Comparison of ENCODE assay signal across 1 cellular context in genomic region chr7:75638607-75639070, GRCh38.
TF ChIP-seq lines count a peak whose summit lies in the region.

No MANE protein-coding gene starts in this region.

TF ChIP-seq in HepG2, 621 proteins besides CTCF, POLR2A, EP300 and RAD21 (continued from another document and continues in another):
- TF ChIP-seq, protein P1, sequence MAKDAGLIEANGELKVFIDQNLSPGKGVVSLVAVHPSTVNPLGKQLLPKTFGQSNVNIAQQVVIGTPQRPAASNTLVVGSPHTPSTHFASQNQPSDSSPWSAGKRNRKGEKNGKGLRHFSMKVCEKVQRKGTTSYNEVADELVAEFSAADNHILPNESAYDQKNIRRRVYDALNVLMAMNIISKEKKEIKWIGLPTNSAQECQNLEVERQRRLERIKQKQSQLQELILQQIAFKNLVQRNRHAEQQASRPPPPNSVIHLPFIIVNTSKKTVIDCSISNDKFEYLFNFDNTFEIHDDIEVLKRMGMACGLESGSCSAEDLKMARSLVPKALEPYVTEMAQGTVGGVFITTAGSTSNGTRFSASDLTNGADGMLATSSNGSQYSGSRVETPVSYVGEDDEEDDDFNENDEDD (CRISPR knock-in tag; IDR thresholded peaks at IDR 0.05; ENCODE audit: borderline replicate concordance) = 0 out of 2 replicates have a peak, but pooled peaks have one; percentile 22
- TF ChIP-seq SOX13 (IDR thresholded peaks at IDR 0.05) (no peak), SOX13 (CRISPR knock-in tag; conservative IDR thresholded peaks at IDR 0.05 in 1 of 2, IDR thresholded peaks at IDR 0.05 in 1 of 2) (no peak), ZNF549 (CRISPR knock-in tag; IDR thresholded peaks at IDR 0.05) (no peak), HIC2 (CRISPR knock-in tag; IDR thresholded peaks at IDR 0.05; ENCODE audit: low read depth) (no peak), ZNF367 (CRISPR knock-in tag; IDR thresholded peaks at IDR 0.05; ENCODE audit: borderline replicate concordance) (no peak), KDM3A (CRISPR knock-in tag; IDR thresholded peaks at IDR 0.05; ENCODE audit: low read depth) (no peak), AHR (CRISPR knock-in tag; IDR thresholded peaks at IDR 0.05) (no peak), SALL2 (CRISPR knock-in tag; IDR thresholded peaks at IDR 0.05) (no peak), CSRNP2 (CRISPR knock-in tag; conservative IDR thresholded peaks at IDR 0.05; ENCODE audit: low read depth) (no peak), BCL3 (CRISPR knock-in tag; IDR thresholded peaks at IDR 0.05) (0 out of 2 replicates have a peak, but pooled peaks have one; percentile 27), ZSCAN20 (CRISPR knock-in tag; IDR thresholded peaks at IDR 0.05; ENCODE audit: borderline replicate concordance) (no peak), ZC3H13 (CRISPR knock-in tag; IDR thresholded peaks at IDR 0.05) (no peak), GABPB1 (CRISPR knock-in tag; IDR thresholded peaks at IDR 0.05) (peak; percentile 48; the same call in 1 of the 2 replicates), CEBPZ (IDR thresholded peaks at IDR 0.05; ENCODE audit: low read length) (no peak), NFKB2 (CRISPR knock-in tag; IDR thresholded peaks at IDR 0.05; ENCODE audit: borderline replicate concordance) (0 out of 2 replicates have a peak, but pooled peaks have one; percentile 31), MED8 (CRISPR knock-in tag; IDR thresholded peaks at IDR 0.05; ENCODE audit: insufficient replicate concordance) (no peak), CREM (IDR thresholded peaks at IDR 0.05) (no peak), CREM (CRISPR knock-in tag; IDR thresholded peaks at IDR 0.05) (no peak), RCOR2 (CRISPR knock-in tag; IDR thresholded peaks at IDR 0.05) (no peak), MEIS1 (CRISPR knock-in tag; IDR thresholded peaks at IDR 0.05; ENCODE audit: borderline replicate concordance) (no peak), NAIF1 (CRISPR knock-in tag; IDR thresholded peaks at IDR 0.05; ENCODE audit: borderline replicate concordance) (no peak), MEF2D (CRISPR knock-in tag; IDR thresholded peaks at IDR 0.05) (no peak), HMG20B (CRISPR knock-in tag; conservative IDR thresholded peaks at IDR 0.05) (no peak), NR2F2 (IDR thresholded peaks at IDR 0.05; ENCODE audit: borderline replicate concordance, low read depth) (no peak), HCFC1 (IDR thresholded peaks at IDR 0.05; ENCODE audit: low read depth, low read length) (no peak), BRD4 (CRISPR knock-in tag; IDR thresholded peaks at IDR 0.05) (no peak), ZMYM3 (CRISPR knock-in tag; IDR thresholded peaks at IDR 0.05) (no peak)
- TF ChIP-seq, protein P2, sequence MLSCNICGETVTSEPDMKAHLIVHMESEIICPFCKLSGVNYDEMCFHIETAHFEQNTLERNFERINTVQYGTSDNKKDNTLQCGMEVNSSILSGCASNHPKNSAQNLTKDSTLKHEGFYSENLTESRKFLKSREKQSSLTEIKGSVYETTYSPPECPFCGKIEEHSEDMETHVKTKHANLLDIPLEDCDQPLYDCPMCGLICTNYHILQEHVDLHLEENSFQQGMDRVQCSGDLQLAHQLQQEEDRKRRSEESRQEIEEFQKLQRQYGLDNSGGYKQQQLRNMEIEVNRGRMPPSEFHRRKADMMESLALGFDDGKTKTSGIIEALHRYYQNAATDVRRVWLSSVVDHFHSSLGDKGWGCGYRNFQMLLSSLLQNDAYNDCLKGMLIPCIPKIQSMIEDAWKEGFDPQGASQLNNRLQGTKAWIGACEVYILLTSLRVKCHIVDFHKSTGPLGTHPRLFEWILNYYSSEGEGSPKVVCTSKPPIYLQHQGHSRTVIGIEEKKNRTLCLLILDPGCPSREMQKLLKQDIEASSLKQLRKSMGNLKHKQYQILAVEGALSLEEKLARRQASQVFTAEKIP (CRISPR knock-in tag; IDR thresholded peaks at IDR 0.05; ENCODE audit: borderline replicate concordance) = no peak
- TF ChIP-seq, protein P3, sequence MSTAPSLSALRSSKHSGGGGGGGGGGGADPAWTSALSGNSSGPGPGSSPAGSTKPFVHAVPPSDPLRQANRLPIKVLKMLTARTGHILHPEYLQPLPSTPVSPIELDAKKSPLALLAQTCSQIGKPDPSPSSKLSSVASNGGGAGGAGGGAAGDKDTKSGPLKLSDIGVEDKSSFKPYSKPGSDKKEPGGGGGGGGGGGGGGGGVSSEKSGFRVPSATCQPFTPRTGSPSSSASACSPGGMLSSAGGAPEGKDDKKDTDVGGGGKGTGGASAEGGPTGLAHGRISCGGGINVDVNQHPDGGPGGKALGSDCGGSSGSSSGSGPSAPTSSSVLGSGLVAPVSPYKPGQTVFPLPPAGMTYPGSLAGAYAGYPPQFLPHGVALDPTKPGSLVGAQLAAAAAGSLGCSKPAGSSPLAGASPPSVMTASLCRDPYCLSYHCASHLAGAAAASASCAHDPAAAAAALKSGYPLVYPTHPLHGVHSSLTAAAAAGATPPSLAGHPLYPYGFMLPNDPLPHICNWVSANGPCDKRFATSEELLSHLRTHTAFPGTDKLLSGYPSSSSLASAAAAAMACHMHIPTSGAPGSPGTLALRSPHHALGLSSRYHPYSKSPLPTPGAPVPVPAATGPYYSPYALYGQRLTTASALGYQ (CRISPR knock-in tag; IDR thresholded peaks at IDR 0.05) = no peak
- TF ChIP-seq, protein P4, sequence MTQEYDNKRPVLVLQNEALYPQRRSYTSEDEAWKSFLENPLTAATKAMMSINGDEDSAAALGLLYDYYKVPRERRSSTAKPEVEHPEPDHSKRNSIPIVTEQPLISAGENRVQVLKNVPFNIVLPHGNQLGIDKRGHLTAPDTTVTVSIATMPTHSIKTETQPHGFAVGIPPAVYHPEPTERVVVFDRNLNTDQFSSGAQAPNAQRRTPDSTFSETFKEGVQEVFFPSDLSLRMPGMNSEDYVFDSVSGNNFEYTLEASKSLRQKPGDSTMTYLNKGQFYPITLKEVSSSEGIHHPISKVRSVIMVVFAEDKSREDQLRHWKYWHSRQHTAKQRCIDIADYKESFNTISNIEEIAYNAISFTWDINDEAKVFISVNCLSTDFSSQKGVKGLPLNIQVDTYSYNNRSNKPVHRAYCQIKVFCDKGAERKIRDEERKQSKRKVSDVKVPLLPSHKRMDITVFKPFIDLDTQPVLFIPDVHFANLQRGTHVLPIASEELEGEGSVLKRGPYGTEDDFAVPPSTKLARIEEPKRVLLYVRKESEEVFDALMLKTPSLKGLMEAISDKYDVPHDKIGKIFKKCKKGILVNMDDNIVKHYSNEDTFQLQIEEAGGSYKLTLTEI (CRISPR knock-in tag; conservative IDR thresholded peaks at IDR 0.05) = no peak
- TF ChIP-seq, protein P5, sequence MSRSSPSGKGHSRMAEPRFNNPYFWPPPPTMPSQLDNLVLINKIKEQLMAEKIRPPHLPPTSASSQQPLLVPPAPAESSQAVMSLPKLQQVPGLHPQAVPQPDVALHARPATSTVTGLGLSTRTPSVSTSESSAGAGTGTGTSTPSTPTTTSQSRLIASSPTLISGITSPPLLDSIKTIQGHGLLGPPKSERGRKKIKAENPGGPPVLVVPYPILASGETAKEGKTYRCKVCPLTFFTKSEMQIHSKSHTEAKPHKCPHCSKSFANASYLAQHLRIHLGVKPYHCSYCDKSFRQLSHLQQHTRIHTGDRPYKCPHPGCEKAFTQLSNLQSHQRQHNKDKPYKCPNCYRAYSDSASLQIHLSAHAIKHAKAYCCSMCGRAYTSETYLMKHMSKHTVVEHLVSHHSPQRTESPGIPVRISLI (CRISPR knock-in tag; IDR thresholded peaks at IDR 0.05; ENCODE audit: borderline replicate concordance) = no peak
- TF ChIP-seq, protein P6, sequence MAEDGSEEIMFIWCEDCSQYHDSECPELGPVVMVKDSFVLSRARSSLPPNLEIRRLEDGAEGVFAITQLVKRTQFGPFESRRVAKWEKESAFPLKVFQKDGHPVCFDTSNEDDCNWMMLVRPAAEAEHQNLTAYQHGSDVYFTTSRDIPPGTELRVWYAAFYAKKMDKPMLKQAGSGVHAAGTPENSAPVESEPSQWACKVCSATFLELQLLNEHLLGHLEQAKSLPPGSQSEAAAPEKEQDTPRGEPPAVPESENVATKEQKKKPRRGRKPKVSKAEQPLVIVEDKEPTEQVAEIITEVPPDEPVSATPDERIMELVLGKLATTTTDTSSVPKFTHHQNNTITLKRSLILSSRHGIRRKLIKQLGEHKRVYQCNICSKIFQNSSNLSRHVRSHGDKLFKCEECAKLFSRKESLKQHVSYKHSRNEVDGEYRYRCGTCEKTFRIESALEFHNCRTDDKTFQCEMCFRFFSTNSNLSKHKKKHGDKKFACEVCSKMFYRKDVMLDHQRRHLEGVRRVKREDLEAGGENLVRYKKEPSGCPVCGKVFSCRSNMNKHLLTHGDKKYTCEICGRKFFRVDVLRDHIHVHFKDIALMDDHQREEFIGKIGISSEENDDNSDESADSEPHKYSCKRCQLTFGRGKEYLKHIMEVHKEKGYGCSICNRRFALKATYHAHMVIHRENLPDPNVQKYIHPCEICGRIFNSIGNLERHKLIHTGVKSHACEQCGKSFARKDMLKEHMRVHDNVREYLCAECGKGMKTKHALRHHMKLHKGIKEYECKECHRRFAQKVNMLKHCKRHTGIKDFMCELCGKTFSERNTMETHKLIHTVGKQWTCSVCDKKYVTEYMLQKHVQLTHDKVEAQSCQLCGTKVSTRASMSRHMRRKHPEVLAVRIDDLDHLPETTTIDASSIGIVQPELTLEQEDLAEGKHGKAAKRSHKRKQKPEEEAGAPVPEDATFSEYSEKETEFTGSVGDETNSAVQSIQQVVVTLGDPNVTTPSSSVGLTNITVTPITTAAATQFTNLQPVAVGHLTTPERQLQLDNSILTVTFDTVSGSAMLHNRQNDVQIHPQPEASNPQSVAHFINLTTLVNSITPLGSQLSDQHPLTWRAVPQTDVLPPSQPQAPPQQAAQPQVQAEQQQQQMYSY (CRISPR knock-in tag; IDR thresholded peaks at IDR 0.05) = peak; percentile 44; the same call in 1 of the 2 replicates
- TF ChIP-seq, protein P7, sequence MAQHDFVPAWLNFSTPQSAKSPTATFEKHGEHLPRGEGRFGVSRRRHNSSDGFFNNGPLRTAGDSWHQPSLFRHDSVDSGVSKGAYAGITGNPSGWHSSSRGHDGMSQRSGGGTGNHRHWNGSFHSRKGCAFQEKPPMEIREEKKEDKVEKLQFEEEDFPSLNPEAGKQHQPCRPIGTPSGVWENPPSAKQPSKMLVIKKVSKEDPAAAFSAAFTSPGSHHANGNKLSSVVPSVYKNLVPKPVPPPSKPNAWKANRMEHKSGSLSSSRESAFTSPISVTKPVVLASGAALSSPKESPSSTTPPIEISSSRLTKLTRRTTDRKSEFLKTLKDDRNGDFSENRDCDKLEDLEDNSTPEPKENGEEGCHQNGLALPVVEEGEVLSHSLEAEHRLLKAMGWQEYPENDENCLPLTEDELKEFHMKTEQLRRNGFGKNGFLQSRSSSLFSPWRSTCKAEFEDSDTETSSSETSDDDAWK (CRISPR knock-in tag; IDR thresholded peaks at IDR 0.05) = no peak
